19 cellular contexts compared by ENCODE assay signal in genomic region chr6:98871057-98871456, GRCh38. TPM values are rescaled to one million over a fixed set of nuclear protein-coding genes. Genes with fewer than 3 reads are reported as not detected.
A peak's percentile ranks its signal among the peaks of the same experiment; 100 is the strongest.
DNase-seq lines count a peak whose midpoint lies in the region; TF ChIP-seq lines count a peak whose summit lies in the region.
"Had no signal": no experiment of that assay in that cellular context is flagged by ENCODE, and none has a peak within 500 bp of the region (broad histone marks: within the 10 kb centered on the region; RNA-seq: fewer than 3 reads in every experiment).

No MANE protein-coding gene starts in this region.

- H3K9me2 ChIP-seq in OCI-LY7 (ENCODE audit: insufficient read depth, low read length) = no peaks in the 10 kb centered on the region

- H3K79me2 ChIP-seq in OCI-LY7 (ENCODE audit: insufficient read depth, low read depth, low read length) = no peaks in the 10 kb centered on the region

- TF ChIP-seq CTCF in OCI-LY7 (conservative IDR thresholded peaks at IDR 0.05; ENCODE audit: low read length) (no peak), epithelial cell of esophagus (IDR thresholded peaks at IDR 0.05; ENCODE audit: insufficient read depth, low read depth, low read length, missing control alignments) (no peak)

- H3K36me3 ChIP-seq in OCI-LY7 (ENCODE audit: insufficient read depth, low read length) = peaks cover 23% of the 10 kb centered on the region
- H3K36me3 ChIP-seq: MG63 had no signal

- CTCF ChIA-PET in OCI-LY7 (lab: Charles Lee; ENCODE audit: unreplicated experiment) = no interaction called here

- intact Hi-C loops in OCI-LY7 (cut with micrococcal nuclease; ENCODE audit: unreplicated experiment) = no loop called here

- POLR2A ChIA-PET in OCI-LY7 (lab: Charles Lee) = interaction anchor here (0.6 kb wide), 1 partner anchor 976 kb away, joined by 3 read pairs; no protein-coding TSS in a partner anchor

- no peaks in the 10 kb centered on the region for H3K9me3 ChIP-seq in OCI-LY7 (ENCODE audit: low read length)
- H3K9me3 ChIP-seq: left ventricle myocardium inferior, MG63 had no signal

- no peak overlapping the region for H3K4me3 ChIP-seq in OCI-LY7 (ENCODE audit: low read depth, low read length, poor library complexity, severe bottlenecking)
- H3K4me3 ChIP-seq in epithelial cell of esophagus (ENCODE audit: low read length) = no peak overlapping the region
- H3K4me3 ChIP-seq in skeletal muscle cell (ENCODE audit: low read depth, low read length) = no peak overlapping the region
- H3K4me3 ChIP-seq: left ventricle myocardium inferior, MG63 had no signal

- H3K4me2 ChIP-seq in OCI-LY7 (ENCODE audit: low read length) = no peak overlapping the region

- no peak overlapping the region for H3K27ac ChIP-seq in OCI-LY7 (ENCODE audit: low read depth, low read length, poor library complexity, severe bottlenecking)
- H3K27ac ChIP-seq: left ventricle myocardium inferior had no signal

- H2AFZ ChIP-seq in OCI-LY7 (ENCODE audit: low read length) = no peak overlapping the region

- H3K4me1 ChIP-seq in OCI-LY7 (ENCODE audit: insufficient read depth, low read length, poor library complexity, severe bottlenecking) = no peaks in the 10 kb centered on the region
- H3K4me1 ChIP-seq: left ventricle myocardium inferior had no signal

- peak; percentile 39 for DNase-seq in NCI-H1105 treated with DMSO at 0.1 percent for 48 hours (lab: John Stamatoyannopoulos, UW)
- DNase-seq in NCI-H1105 (lab: John Stamatoyannopoulos, UW) = no peak
- no peak for DNase-seq in OCI-LY7 (ENCODE audit: low spot score)
- peak; percentile 79 for DNase-seq in epithelial cell of esophagus (ENCODE audit: low read depth)
- DNase-seq in skeletal muscle cell (ENCODE audit: low read depth) = peak; percentile 52
- DNase-seq in hypothalamus (lab: John Stamatoyannopoulos, UW) = no peak
- no peak for DNase-seq in stimulated activated CD4-positive, alpha-beta T cell treated with anti-CD3 and anti-CD28 coated beads, Interleukin-2, amount 100 ng/mL, for 24 hours
- DNase-seq in NCI-H510A treated with DMSO at 0.1 percent for 48 hours (lab: John Stamatoyannopoulos, UW) = no peak
- DNase-seq: 8988T; activated CD8-positive, alpha-beta memory T cell treated with anti-CD3 and anti-CD28 coated beads for 24 hours; activated gamma-delta T cell treated with Interleukin-2 at 50 U/mL for 16 hours; CD8-positive, alpha-beta memory T cell; hippocampal formation; left ventricle myocardium inferior; MG63; naive B cell; NCI-H2171; OCI-M1 had no signal

- H4K20me1 ChIP-seq in OCI-LY7 (ENCODE audit: insufficient read depth, low read length) = no peaks in the 10 kb centered on the region

- BruUV-seq in OCI-LY7 (replicated peaks; lab: Mats Ljungman, UMichigan) = TSS peak; percentile 35

RNA-seq across cellular contexts. Expression of gene POU3F2, which starts 36.7 kb away (rescaled TPM):
- not detected in 2 replicates for total RNA-seq in OCI-LY7 (2014; rRNA removed; shearing (Covaris generic))
- total RNA-seq in OCI-LY7 (2022) = not detected in 2 replicates
- total RNA-seq: CD8-positive, alpha-beta memory T cell; left ventricle myocardium inferior; posterior vena cava had no signal

Comparison
In these comparisons a context has a peak if more than half of its experiments do, and no peak if none do; other contexts are left out.
1. DNase-seq: peak in NCI-H1105 treated with DMSO at 0.1 percent for 48 hours (single experiment), epithelial cell of esophagus (single experiment) and skeletal muscle cell (single experiment); none in NCI-H1105 (single experiment), OCI-LY7 (single experiment), hypothalamus (0 of 51), stimulated activated CD4-positive, alpha-beta T cell treated with anti-CD3 and anti-CD28 coated beads, Interleukin-2, amount 100 ng/mL, for 24 hours (0 of 2) and NCI-H510A treated with DMSO at 0.1 percent for 48 hours (single experiment).